ENCODE assay signal across 19 cellular contexts in genomic region chr1:125118147-125118993, GRCh38.
DNase-seq lines count a peak whose midpoint lies in the region; ATAC-seq, FAIRE-seq and TF ChIP-seq lines count a peak whose summit lies in the region.
"Had no signal": no experiment of that assay in that cellular context is flagged by ENCODE, and none has a peak within 500 bp of the region (broad histone marks: within the 10 kb centered on the region; RNA-seq: fewer than 3 reads in every experiment).

No MANE protein-coding gene starts in this region.

- no peaks in the 10 kb centered on the region for H3K4me1 ChIP-seq in upper lobe of right lung
- H3K4me1 ChIP-seq: BLaER1, Caco-2 had no signal

- no peaks in the 10 kb centered on the region for H3K36me3 ChIP-seq in upper lobe of right lung
- H3K36me3 ChIP-seq: BLaER1 had no signal

- FAIRE-seq in RCC 7860 (lab: Jason Lieb, UNC) = no peak
- FAIRE-seq: GM12878, GM18507, H1 had no signal

- intact Hi-C loops in upper lobe of right lung (cut with DNase I) = no loop called here

- no peak overlapping the region for H3K4me3 ChIP-seq in upper lobe of right lung
- H3K4me3 ChIP-seq: BLaER1, GM12878 had no signal

- DNase-seq in NCI-H748 (lab: John Stamatoyannopoulos, UW; ENCODE audit: unreplicated experiment) (peak; percentile 1), NCI-H748 treated with DMSO at 0.1 percent for 48 hours (lab: John Stamatoyannopoulos, UW) (no peak), osteocyte (ENCODE audit: extremely low spot score, unreplicated experiment) (peak; percentile 83), upper lobe of right lung (peak; percentile 42), RCC 7860 (ENCODE audit: low spot score) (no peak)
- DNase-seq in stimulated activated CD4-positive, alpha-beta T cell treated with anti-CD3 and anti-CD28 coated beads, Interleukin-4, amount 100 ng/mL, for 1 hour = peak; percentile 0
- DNase-seq in stimulated activated CD4-positive, alpha-beta T cell treated with anti-CD3 and anti-CD28 coated beads, Interleukin-4, amount 100 ng/mL, for 24 hours = no peak
- DNase-seq: AML-193; Caco-2; CD8-positive, alpha-beta memory T cell; DMS 273 treated with DMSO at 0.1 percent for 48 hours had no signal

- H3K36me3 Mint-ChIP-seq in osteocyte (ENCODE audit: unreplicated experiment) = peaks cover 3% of the 10 kb centered on the region

- H3K27ac Mint-ChIP-seq in osteocyte (ENCODE audit: unreplicated experiment) = no peak overlapping the region
- H3K27ac Mint-ChIP-seq: CD8-positive, alpha-beta memory T cell had no signal

- H3K9me3 ChIP-seq in upper lobe of right lung = no peaks in the 10 kb centered on the region
- H3K9me3 ChIP-seq: Caco-2 had no signal

- H3K27me3 ChIP-seq in upper lobe of right lung = no peaks in the 10 kb centered on the region
- H3K27me3 ChIP-seq: BLaER1 had no signal

- no peaks in the 10 kb centered on the region for H3K27me3 Mint-ChIP-seq in osteocyte (ENCODE audit: unreplicated experiment)
- H3K27me3 Mint-ChIP-seq: CD8-positive, alpha-beta memory T cell had no signal

- no peak overlapping the region for H3K27ac ChIP-seq in upper lobe of right lung
- H3K27ac ChIP-seq: 22Rv1, BLaER1, HL-60 had no signal

- no peaks in the 10 kb centered on the region for H3K4me1 Mint-ChIP-seq in osteocyte (ENCODE audit: unreplicated experiment)
- H3K4me1 Mint-ChIP-seq: CD8-positive, alpha-beta memory T cell had no signal

- no peak for TF ChIP-seq CTCF in osteocyte (IDR thresholded peaks at IDR 0.05)
- no peak for TF ChIP-seq CTCF in upper lobe of right lung (IDR thresholded peaks at IDR 0.05)

- no peak overlapping the region for H3K4me3 Mint-ChIP-seq in osteocyte (ENCODE audit: unreplicated experiment)
- H3K4me3 Mint-ChIP-seq: CD8-positive, alpha-beta memory T cell had no signal

- ATAC-seq in upper lobe of right lung = no peak
- no peak for ATAC-seq in GM18907 (IDR thresholded peaks at IDR 0.05; ENCODE audit: unreplicated experiment)
- ATAC-seq: GM12878, HCT116 had no signal

- peaks cover 17% of the 10 kb centered on the region for H3K9me3 Mint-ChIP-seq in osteocyte (ENCODE audit: unreplicated experiment)

Comparison
In these comparisons a context has a peak if more than half of its experiments do, and no peak if none do; other contexts are left out.
1. DNase-seq: peak in NCI-H748 (single experiment), stimulated activated CD4-positive, alpha-beta T cell treated with anti-CD3 and anti-CD28 coated beads, Interleukin-4, amount 100 ng/mL, for 1 hour (single experiment), osteocyte (single experiment) and upper lobe of right lung (single experiment); none in NCI-H748 treated with DMSO at 0.1 percent for 48 hours (single experiment), stimulated activated CD4-positive, alpha-beta T cell treated with anti-CD3 and anti-CD28 coated beads, Interleukin-4, amount 100 ng/mL, for 24 hours (single experiment) and RCC 7860 (single experiment).